18 cellular contexts compared by ENCODE assay signal in the genomic region with DNA sequence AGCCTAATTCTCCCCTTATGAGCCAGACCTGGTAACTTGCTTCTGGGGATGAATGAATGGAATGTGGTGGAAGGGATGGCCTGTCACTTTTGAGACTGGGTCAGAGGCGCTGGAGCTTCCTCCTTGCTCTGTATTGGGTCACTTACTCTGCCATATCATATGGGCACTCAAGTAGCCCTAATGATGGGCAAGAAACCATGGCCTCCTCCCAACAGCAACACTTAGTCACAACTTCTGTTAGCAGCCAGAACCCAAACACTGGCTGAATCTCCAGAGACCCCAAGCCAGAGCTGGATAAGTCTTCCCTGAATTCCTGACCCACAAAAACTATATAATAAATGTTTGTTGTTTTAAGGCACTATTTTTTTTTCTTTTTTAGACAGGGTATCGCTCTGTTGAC.
DNase-seq lines count a peak whose midpoint lies in the region; ATAC-seq and TF ChIP-seq lines count a peak whose summit lies in the region.
"Had no signal": no experiment of that assay in that cellular context is flagged by ENCODE, and none has a peak within 500 bp of the region (broad histone marks: within the 10 kb centered on the region; RNA-seq: fewer than 3 reads in every experiment).

No MANE protein-coding gene starts in this region.

- TF ChIP-seq CTCF in MM.1S (IDR thresholded peaks at IDR 0.05; ENCODE audit: low read length): no peak
- no peak for TF ChIP-seq CTCF in tibial artery (IDR thresholded peaks at IDR 0.05)

- H3K36me3 Mint-ChIP-seq in activated naive CD8-positive, alpha-beta T cell: no peaks in the 10 kb centered on the region
- peaks cover 28% of the 10 kb centered on the region for H3K36me3 Mint-ChIP-seq in activated naive CD8-positive, alpha-beta T cell treated with anti-CD3 and anti-CD28 coated beads, Interleukin-2, amount 50 U/mL, for 24 hours (ENCODE audit: low read depth)

- H4K20me1 ChIP-seq in MM.1S (ENCODE audit: insufficient read depth, low read length): no peaks in the 10 kb centered on the region

- no peak overlapping the region for H2AFZ ChIP-seq in MM.1S (ENCODE audit: low read length)

- intact Hi-C loops in tibial artery (cut with DNase I; ENCODE audit: low total_unique reads): loop anchor here (10.0 kb wide), 1 partner anchor 54 kb away; the partner anchor contains the start of gene ZNF341

- H3K9ac ChIP-seq in MM.1S (ENCODE audit: low read length): no peak overlapping the region

- H3K9me3 Mint-ChIP-seq in activated naive CD8-positive, alpha-beta T cell (ENCODE audit: low read depth): no peaks in the 10 kb centered on the region
- no peaks in the 10 kb centered on the region for H3K9me3 Mint-ChIP-seq in activated naive CD8-positive, alpha-beta T cell treated with anti-CD3 and anti-CD28 coated beads, Interleukin-2, amount 50 U/mL, for 24 hours
- H3K9me3 Mint-ChIP-seq: dendritic cell treated with granulocyte-macrophage colony-stimulating factor and Interleukin-4, amounts not matched to agents 40 ng/mL and 50 ng/mL, for 4 days; H9 had no signal

- no peak for ATAC-seq in activated naive CD8-positive, alpha-beta T cell treated with anti-CD3 and anti-CD28 coated beads, Interleukin-2, amount 50 U/mL, for 24 hours
- no peak for ATAC-seq in GM18873 (IDR thresholded peaks at IDR 0.05; ENCODE audit: low FRiP score, unreplicated experiment)

- no peaks in the 10 kb centered on the region for H3K27me3 Mint-ChIP-seq in activated naive CD8-positive, alpha-beta T cell
- no peaks in the 10 kb centered on the region for H3K27me3 Mint-ChIP-seq in activated naive CD8-positive, alpha-beta T cell treated with anti-CD3 and anti-CD28 coated beads, Interleukin-2, amount 50 U/mL, for 24 hours
- H3K27me3 Mint-ChIP-seq: dendritic cell treated with granulocyte-macrophage colony-stimulating factor and Interleukin-4, amounts not matched to agents 40 ng/mL and 50 ng/mL, for 4 days had no signal

- H3K4me3 Mint-ChIP-seq in activated naive CD8-positive, alpha-beta T cell: peak overlapping the region; percentile 35
- H3K4me3 Mint-ChIP-seq in activated naive CD8-positive, alpha-beta T cell treated with anti-CD3 and anti-CD28 coated beads, Interleukin-2, amount 50 U/mL, for 24 hours: no peak overlapping the region
- H3K4me3 Mint-ChIP-seq: dendritic cell treated with granulocyte-macrophage colony-stimulating factor and Interleukin-4, amounts not matched to agents 40 ng/mL and 50 ng/mL, for 4 days; H9 had no signal

- H3K27ac ChIP-seq in MM.1S (ENCODE audit: low read length) (no peak overlapping the region), tibial artery (peak overlapping the region; percentile 57 to 63)
- H3K27ac ChIP-seq: upper lobe of left lung had no signal

- no peak overlapping the region for H3K27ac Mint-ChIP-seq in activated naive CD8-positive, alpha-beta T cell
- H3K27ac Mint-ChIP-seq in activated naive CD8-positive, alpha-beta T cell treated with anti-CD3 and anti-CD28 coated beads, Interleukin-2, amount 50 U/mL, for 24 hours: no peak overlapping the region
- H3K27ac Mint-ChIP-seq: dendritic cell treated with granulocyte-macrophage colony-stimulating factor and Interleukin-4, amounts not matched to agents 40 ng/mL and 50 ng/mL, for 4 days had no signal

- peaks cover 37% of the 10 kb centered on the region for H3K4me1 Mint-ChIP-seq in activated naive CD8-positive, alpha-beta T cell (ENCODE audit: low read depth)
- peaks cover 57% of the 10 kb centered on the region for H3K4me1 Mint-ChIP-seq in activated naive CD8-positive, alpha-beta T cell treated with anti-CD3 and anti-CD28 coated beads, Interleukin-2, amount 50 U/mL, for 24 hours

- no peak for DNase-seq in activated naive CD8-positive, alpha-beta T cell treated with anti-CD3 and anti-CD28 coated beads, Interleukin-2, amount 50 U/mL, for 24 hours
- DNase-seq in MM.1S: peak; percentile 5
- peak; percentile 65 for DNase-seq in brain pericyte (ENCODE audit: low read depth, low spot score)
- peak in 1 of 2 donors; percentile 85 for DNase-seq in tibial artery
- no peak for DNase-seq in ecto neural progenitor cell (ENCODE audit: low spot score)
- DNase-seq in GDM1 (lab: John Stamatoyannopoulos, UW): no peak
- DNase-seq: DMS53; H9; hypothalamus; midbrain; NCI-H2107; occipital lobe; SHP77; stimulated activated CD4-positive, alpha-beta T cell treated with anti-CD3 and anti-CD28 coated beads, Interleukin-4, amount 100 ng/mL, for 24 hours; upper lobe of left lung had no signal

- no peaks in the 10 kb centered on the region for H3K27me3 ChIP-seq in MM.1S (replicated peaks; ENCODE audit: insufficient read depth, low read length)
- H3K27me3 ChIP-seq in tibial artery: no peaks in the 10 kb centered on the region
- H3K27me3 ChIP-seq: upper lobe of left lung had no signal

- peaks cover 8% of the 10 kb centered on the region for H3K4me1 ChIP-seq in MM.1S (ENCODE audit: low read length)
- H3K4me1 ChIP-seq in tibial artery: peaks cover 0 to 47% (median 38%) of the 10 kb centered on the region in 4 donors

- no peak overlapping the region for H3K4me2 ChIP-seq in MM.1S (ENCODE audit: low read depth, low read length)

- no peaks in the 10 kb centered on the region for H3K9me3 ChIP-seq in MM.1S (replicated peaks; ENCODE audit: insufficient read depth, low read length)
- H3K9me3 ChIP-seq in tibial artery: no peaks in the 10 kb centered on the region
- H3K9me3 ChIP-seq: upper lobe of left lung had no signal

- H3F3A ChIP-seq in MM.1S (ENCODE audit: insufficient read depth, low read length): peaks cover 15% of the 10 kb centered on the region

- H3K79me2 ChIP-seq in MM.1S (ENCODE audit: low read length): peaks cover 60% of the 10 kb centered on the region

- H3K4me3 ChIP-seq in MM.1S (ENCODE audit: low read length): no peak overlapping the region
- H3K4me3 ChIP-seq in tibial artery: no peak overlapping the region
- H3K4me3 ChIP-seq: upper lobe of left lung had no signal

- no peaks in the 10 kb centered on the region for H3K9me2 ChIP-seq in MM.1S (replicated peaks; ENCODE audit: insufficient read depth, low read length)

- no peaks in the 10 kb centered on the region for H3K36me3 ChIP-seq in MM.1S (replicated peaks; ENCODE audit: insufficient read depth, low read length)
- no peaks in the 10 kb centered on the region for H3K36me3 ChIP-seq in tibial artery
- H3K36me3 ChIP-seq: upper lobe of left lung had no signal

Comparison
In these comparisons a context has a peak if more than half of its experiments do, and no peak if none do; other contexts are left out.
1. DNase-seq: peak in MM.1S (single experiment) and brain pericyte (single experiment); none in activated naive CD8-positive, alpha-beta T cell treated with anti-CD3 and anti-CD28 coated beads, Interleukin-2, amount 50 U/mL, for 24 hours (single experiment), ecto neural progenitor cell (single experiment) and GDM1 (single experiment).